In the genomic region with DNA sequence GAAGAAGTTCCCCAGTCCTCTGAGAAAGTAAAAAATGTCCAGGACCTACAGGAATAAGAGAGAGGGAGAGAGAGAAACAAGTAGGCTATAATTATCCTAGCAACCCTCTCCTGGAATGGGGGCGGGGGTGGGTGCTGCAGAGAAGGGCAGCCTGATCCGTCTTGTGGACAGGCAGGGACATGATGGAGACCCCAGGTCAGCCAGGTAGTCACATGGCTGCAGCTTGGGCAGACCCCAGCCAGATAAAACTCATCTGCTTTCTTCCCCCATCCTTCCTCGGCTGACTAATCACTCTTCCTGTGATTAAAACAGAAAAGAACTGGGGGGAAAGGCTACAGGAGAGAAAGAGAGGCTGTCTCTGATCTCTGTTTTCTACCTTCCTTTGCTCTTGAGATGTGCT, we compare ENCODE assay signal across 20 cellular contexts. TPM values are rescaled to one million over a fixed set of nuclear protein-coding genes. Genes with fewer than 3 reads are reported as not detected.
DNase-seq lines count a peak whose midpoint lies in the region; ATAC-seq, FAIRE-seq and TF ChIP-seq lines count a peak whose summit lies in the region.
"Had no signal": no experiment of that assay in that cellular context is flagged by ENCODE, and none has a peak within 500 bp of the region (broad histone marks: within the 10 kb centered on the region; RNA-seq: fewer than 3 reads in every experiment).

No MANE protein-coding gene starts in this region.

- H2BK12ac ChIP-seq in H9 (ENCODE audit: insufficient read length, low read depth, low read length): no peak overlapping the region
- no peak overlapping the region for H2BK12ac ChIP-seq in neuronal stem cell (ENCODE audit: low read length)

- no peak overlapping the region for H3K4ac ChIP-seq in H9 (ENCODE audit: low read depth, low read length)
- no peak overlapping the region for H3K4ac ChIP-seq in neuronal stem cell (ENCODE audit: low read length)

- no peak for TF ChIP-seq CTCF in H9 (conservative IDR thresholded peaks at IDR 0.05)

- no peaks in the 10 kb centered on the region for H4K20me1 ChIP-seq in H9 (ENCODE audit: control insufficient read depth, insufficient read depth, insufficient read length)

- H3K27ac Mint-ChIP-seq in H9 (peak overlapping the region in 2 of 3 experiments; percentile 94; a peak in 2 of 7 replicates), T-helper 17 cell (no peak overlapping the region)
- H3K27ac Mint-ChIP-seq: activated naive CD4-positive, alpha-beta T cell treated with anti-CD3 and anti-CD28 coated beads, Interleukin-2, amount 50 U/mL, for 24 hours; CD4-positive, CD25-positive, alpha-beta regulatory T cell; stimulated activated naive CD8-positive, alpha-beta T cell treated with anti-CD3 and anti-CD28 coated beads, Interleukin-15, Interleukin-2, amounts not matched to agents 100 ng/mL and 50 ng/mL, for 24 hours; T-helper 1 cell treated with Interleukin-12 subunit alpha and Interleukin-12 subunit beta and Interleukin-4 antibody, amounts not matched to agents 30 μg/mL and 1 μg/mL, for 36 hours had no signal

- H3K4me3 ChIP-seq in ectodermal cell (ENCODE audit: insufficient read depth, low read depth, low read length) (no peak overlapping the region), neuronal stem cell (ENCODE audit: low read length in 2 of 2) (no peak overlapping the region), small intestine (ENCODE audit: low read depth in 1 of 2, low read length in 2 of 2) (no peak overlapping the region)

- no peak for ATAC-seq in T-helper 17 cell
- ATAC-seq in GM21737 (IDR thresholded peaks at IDR 0.05; ENCODE audit: unreplicated experiment): no peak

- H2BK5ac ChIP-seq in H9 (ENCODE audit: insufficient read length, low read length): no peak overlapping the region
- peak overlapping the region; percentile 78 for H2BK5ac ChIP-seq in neuronal stem cell (ENCODE audit: low read length)

- no peak overlapping the region for H3K56ac ChIP-seq in H9 (ENCODE audit: insufficient read length, low read depth, low read length)

- H3K9me3 Mint-ChIP-seq in H9: peaks cover 0 to 3% of the 10 kb centered on the region in 2 experiments; a peak in 2 of 5 replicates
- H3K9me3 Mint-ChIP-seq: activated naive CD4-positive, alpha-beta T cell treated with anti-CD3 and anti-CD28 coated beads, Interleukin-2, amount 50 U/mL, for 24 hours; CD4-positive, CD25-positive, alpha-beta regulatory T cell; stimulated activated naive CD8-positive, alpha-beta T cell treated with anti-CD3 and anti-CD28 coated beads, Interleukin-15, Interleukin-2, amounts not matched to agents 100 ng/mL and 50 ng/mL, for 24 hours; T-helper 1 cell treated with Interleukin-12 subunit alpha and Interleukin-12 subunit beta and Interleukin-4 antibody, amounts not matched to agents 30 μg/mL and 1 μg/mL, for 36 hours had no signal

- no peak overlapping the region for H3K27ac ChIP-seq in H9 (ENCODE audit: insufficient read length, low read depth, low read length)
- peak overlapping the region; percentile 94 for H3K27ac ChIP-seq in ectodermal cell (ENCODE audit: insufficient read depth, low read depth, low read length, poor library complexity, severe bottlenecking)
- H3K27ac ChIP-seq in neuronal stem cell (replicated peaks; ENCODE audit: low read length): peak overlapping the region; percentile 98
- H3K27ac ChIP-seq in small intestine (ENCODE audit: low read depth in 1 of 2, low read length in 1 of 2): no peak overlapping the region

- H3K4me2 ChIP-seq in H9 (ENCODE audit: insufficient read depth, insufficient read length, low read length): no peak overlapping the region
- H3K4me2 ChIP-seq in neuronal stem cell (ENCODE audit: insufficient read depth, low read length, poor library complexity, severe bottlenecking): no peak overlapping the region

- H3K23ac ChIP-seq in H9 (ENCODE audit: insufficient read length, low read depth, low read length) (no peak overlapping the region), neuronal stem cell (ENCODE audit: low read depth, low read length, poor library complexity) (no peak overlapping the region)

- H3K79me1 ChIP-seq in H9 (ENCODE audit: insufficient read depth, low read depth, low read length, poor library complexity, severe bottlenecking): no peaks in the 10 kb centered on the region
- no peaks in the 10 kb centered on the region for H3K79me1 ChIP-seq in neuronal stem cell (ENCODE audit: low read depth, low read length)

- H3K14ac ChIP-seq in H9 (ENCODE audit: insufficient read depth, low read length) (no peak overlapping the region), neuronal stem cell (ENCODE audit: low read length) (no peak overlapping the region)

- no peaks in the 10 kb centered on the region for H3K9me3 ChIP-seq in H9 (ENCODE audit: control insufficient read depth, low read depth, low read length)
- no peaks in the 10 kb centered on the region for H3K9me3 ChIP-seq in ectodermal cell (ENCODE audit: control insufficient read depth, low read length)
- H3K9me3 ChIP-seq in neuronal stem cell (replicated peaks in 1 of 2; ENCODE audit: control insufficient read depth in 2 of 2, insufficient read depth in 1 of 2, low read depth in 1 of 2, low read length in 2 of 2): no peaks in the 10 kb centered on the region
- no peaks in the 10 kb centered on the region for H3K9me3 ChIP-seq in small intestine (ENCODE audit: control insufficient read depth, low read depth)
- H3K9me3 ChIP-seq in T-helper 17 cell (ENCODE audit: control insufficient read depth, low read length, poor library complexity, severe bottlenecking): no peaks in the 10 kb centered on the region

- FAIRE-seq in small intestine (lab: Jason Lieb, UNC): no peak
- FAIRE-seq: urothelium cell line had no signal

- H3K27me3 Mint-ChIP-seq in H9 (ENCODE audit: low read depth) (no peaks in the 10 kb centered on the region; the same call in 1 of the 2 replicates), T-helper 17 cell (peaks cover 43% of the 10 kb centered on the region)

- H3K79me2 ChIP-seq in H9 (ENCODE audit: insufficient read depth, low read length): no peaks in the 10 kb centered on the region

- H3K27me3 ChIP-seq in H9 (ENCODE audit: insufficient read depth, low read length) (no peaks in the 10 kb centered on the region), ectodermal cell (ENCODE audit: control insufficient read depth, insufficient read depth, low read length, poor library complexity, severe bottlenecking) (no peaks in the 10 kb centered on the region), neuronal stem cell (ENCODE audit: control insufficient read depth in 3 of 3, insufficient read depth in 3 of 3, low read depth in 1 of 3, low read length in 3 of 3) (no peaks in the 10 kb centered on the region), small intestine (ENCODE audit: control insufficient read depth in 2 of 2, insufficient read depth in 2 of 2, low read length in 2 of 2) (peaks cover 0 to 2% of the 10 kb centered on the region in 2 donors)

- WGBS in H9 (ENCODE audit: extremely low coverage, insufficient read length, low lambda C conversion rate): no CpG with 5 or more reads among the region's 3 CpGs
- WGBS in ectodermal cell, 2 experiments: 35 to 42% methylated on average over 3 of the region's 3 CpGs
- no CpG with 5 or more reads among the region's 3 CpGs for WGBS in neuronal stem cell (ENCODE audit: extremely low coverage in 2 of 2, insufficient read length in 2 of 2, insufficient replicate concordance in 1 of 2), 2 donors
- WGBS in small intestine, 3 donors: 53 to 60% (median 53%) methylated on average over 3 of the region's 3 CpGs

- H3K4me1 Mint-ChIP-seq in H9 (peaks cover 50 to 54% of the 10 kb centered on the region in 2 experiments), T-helper 17 cell (peaks cover 4% of the 10 kb centered on the region)
- H3K4me1 Mint-ChIP-seq: activated naive CD4-positive, alpha-beta T cell treated with anti-CD3 and anti-CD28 coated beads, Interleukin-2, amount 50 U/mL, for 24 hours; CD4-positive, CD25-positive, alpha-beta regulatory T cell had no signal

- H3K23me2 ChIP-seq in H9 (ENCODE audit: insufficient read length, low read depth, low read length, poor library complexity, severe bottlenecking): no peaks in the 10 kb centered on the region

- H3K18ac ChIP-seq in H9 (ENCODE audit: insufficient read length, low read depth, low read length): no peak overlapping the region
- peak overlapping the region; percentile 88 for H3K18ac ChIP-seq in neuronal stem cell (ENCODE audit: low read length)

- no peak overlapping the region for H2AK5ac ChIP-seq in H9 (ENCODE audit: insufficient read length, low read length)
- H2AK5ac ChIP-seq in neuronal stem cell (ENCODE audit: low read depth, low read length): peak overlapping the region; percentile 85

- H2BK120ac ChIP-seq in H9 (ENCODE audit: low read depth, low read length, poor library complexity, severe bottlenecking) (no peak overlapping the region), neuronal stem cell (ENCODE audit: low read depth, low read length) (peak overlapping the region; percentile 4)

- H3K36me3 ChIP-seq in ectodermal cell (ENCODE audit: control insufficient read depth, insufficient read depth, low read length) (no peaks in the 10 kb centered on the region), neuronal stem cell (replicated peaks in 1 of 2; ENCODE audit: control insufficient read depth in 2 of 2, insufficient read depth in 2 of 2, low read length in 2 of 2) (peaks cover 0 to 3% of the 10 kb centered on the region in 2 donors), small intestine (ENCODE audit: control insufficient read depth in 2 of 2, insufficient read depth in 2 of 2, low read length in 2 of 2) (no peaks in the 10 kb centered on the region)

- H4K5ac ChIP-seq in H9 (ENCODE audit: insufficient read length, low read depth, low read length): no peak overlapping the region

- H3K36me3 Mint-ChIP-seq in H9 (ENCODE audit: insufficient read depth in 1 of 3, low read depth in 3 of 3) (peaks cover 0 to 4% (median 0%) of the 10 kb centered on the region in 3 experiments; a peak in 2 of 7 replicates), T-helper 17 cell (ENCODE audit: low read depth) (peaks cover 6% of the 10 kb centered on the region)
- H3K36me3 Mint-ChIP-seq: activated naive CD4-positive, alpha-beta T cell treated with anti-CD3 and anti-CD28 coated beads, Interleukin-2, amount 50 U/mL, for 24 hours; CD4-positive, CD25-positive, alpha-beta regulatory T cell had no signal

- H4K8ac ChIP-seq in H9 (replicated peaks; ENCODE audit: insufficient read length, low read depth, low read length): no peak overlapping the region
- no peak overlapping the region for H4K8ac ChIP-seq in neuronal stem cell (ENCODE audit: low read depth, low read length)

- no peak overlapping the region; a peak in 1 of 5 replicates for H3K4me3 Mint-ChIP-seq in H9
- H3K4me3 Mint-ChIP-seq in T-helper 17 cell: no peak overlapping the region
- H3K4me3 Mint-ChIP-seq: activated naive CD4-positive, alpha-beta T cell treated with anti-CD3 and anti-CD28 coated beads, Interleukin-2, amount 50 U/mL, for 24 hours; CD4-positive, CD25-positive, alpha-beta regulatory T cell; stimulated activated naive CD8-positive, alpha-beta T cell treated with anti-CD3 and anti-CD28 coated beads, Interleukin-15, Interleukin-2, amounts not matched to agents 100 ng/mL and 50 ng/mL, for 24 hours; T-helper 1 cell treated with Interleukin-12 subunit alpha and Interleukin-12 subunit beta and Interleukin-4 antibody, amounts not matched to agents 30 μg/mL and 1 μg/mL, for 36 hours had no signal

- H4K91ac ChIP-seq in H9 (ENCODE audit: insufficient read length, low read depth, low read length) (no peak overlapping the region), neuronal stem cell (ENCODE audit: low read depth, low read length, poor library complexity) (no peak overlapping the region)

- H3T11ph ChIP-seq in H9 (ENCODE audit: low read length): no peak overlapping the region

- no peak overlapping the region for H2BK20ac ChIP-seq in H9 (ENCODE audit: low read depth, low read length, poor library complexity, severe bottlenecking)

- peaks cover 18% of the 10 kb centered on the region; the same call in 1 of the 2 replicates for H3K4me1 ChIP-seq in H9 (ENCODE audit: insufficient read depth, low read length)
- H3K4me1 ChIP-seq in ectodermal cell (ENCODE audit: control insufficient read depth, insufficient read depth, low read length): peaks cover 58% of the 10 kb centered on the region
- H3K4me1 ChIP-seq in neuronal stem cell (ENCODE audit: control insufficient read depth in 2 of 2, insufficient read depth in 1 of 2, low read depth in 1 of 2, low read length in 2 of 2): peaks cover 31 to 49% of the 10 kb centered on the region in 2 donors
- H3K4me1 ChIP-seq in small intestine (ENCODE audit: control insufficient read depth in 2 of 2, insufficient read depth in 1 of 2, low read depth in 1 of 2, low read length in 1 of 2): no peaks in the 10 kb centered on the region

- H3K9ac ChIP-seq in H9 (ENCODE audit: extremely low read depth, insufficient read length, low read length) (no peak overlapping the region), neuronal stem cell (ENCODE audit: low read depth, low read length, poor library complexity) (no peak overlapping the region)

- H2BK15ac ChIP-seq in H9 (ENCODE audit: low read depth, low read length) (no peak overlapping the region), neuronal stem cell (ENCODE audit: low read length) (no peak overlapping the region)

- H2AFZ ChIP-seq in H9 (ENCODE audit: low read length): no peak overlapping the region
- no peak overlapping the region for H2AFZ ChIP-seq in neuronal stem cell (ENCODE audit: low read length)

- DNase-seq in H9 (no peak), NCI-H146 treated with DMSO at 0.1 percent for 48 hours (lab: John Stamatoyannopoulos, UW; ENCODE audit: unreplicated experiment) (peak; percentile 15), neuronal stem cell (ENCODE audit: low spot score) (no peak), small intestine (no peak), T-helper 17 cell (no peak)
- DNase-seq: activated CD4-positive, CD25-positive, alpha-beta regulatory T cell treated with anti-CD3 and anti-CD28 coated beads, Interleukin-2, amount 50 U/mL, for 72 hours; CD4-positive, CD25-positive, alpha-beta regulatory T cell; DMS79 treated with DMSO at 0.1 percent for 48 hours; effector memory CD4-positive, alpha-beta T cell; HCEC 1CT; KG1; NCI-H1694 treated with DMSO at 0.1 percent for 48 hours had no signal

RNA-seq across cellular contexts. Expression of a gene that starts 32.6 kb away (rescaled TPM):
- total RNA-seq in H9 (2021): 0.68 and 0.77 TPM in 2 replicates
- 1.5 TPM for polyA plus RNA-seq in ectodermal cell (2013, experiment 1 of 4)
- polyA plus RNA-seq in ectodermal cell (2013, experiment 2 of 4): 0.69 TPM
- polyA plus RNA-seq in ectodermal cell (2013, experiment 3 of 4): 0.96 TPM
- polyA plus RNA-seq in ectodermal cell (2013, experiment 4 of 4): 2.1 TPM
- polyA plus RNA-seq in neuronal stem cell (2013, experiment 1 of 2): 1.5 TPM
- polyA plus RNA-seq in neuronal stem cell (2013, experiment 2 of 2): 2.3 TPM
- polyA plus RNA-seq in small intestine: 1 to 10 TPM in 2 of 3 donors, not detected in 1; 4.4 to 7.3 TPM
- 1 to 10 TPM in 1 of 2 donors, not detected in 1; 1.0 TPM for total RNA-seq in T-helper 17 cell
- polyA plus RNA-seq: neural cell had no signal

RNA-seq across cellular contexts. Expression of a gene that starts 34.1 kb away (rescaled TPM):
- 144 and 149 TPM in 2 replicates for total RNA-seq in H9 (2021)
- polyA plus RNA-seq in ectodermal cell (2013, experiment 1 of 4): 287 TPM
- 274 TPM for polyA plus RNA-seq in ectodermal cell (2013, experiment 2 of 4)
- polyA plus RNA-seq in ectodermal cell (2013, experiment 3 of 4): 213 TPM
- polyA plus RNA-seq in ectodermal cell (2013, experiment 4 of 4): 230 TPM
- 193 TPM for polyA plus RNA-seq in neuronal stem cell (2013, experiment 1 of 2)
- polyA plus RNA-seq in neuronal stem cell (2013, experiment 2 of 2): 185 TPM
- polyA plus RNA-seq in small intestine: 100 to 1,000 TPM; 169 to 721 (median 554) TPM
- total RNA-seq in T-helper 17 cell: 100 to 1,000 TPM; 228 to 231 TPM

RNA-seq across cellular contexts. Expression of a gene that starts 43.2 kb away (rescaled TPM):
- total RNA-seq in H9 (2021) (158 and 161 TPM in 2 replicates), T-helper 17 cell (10 to 100 TPM; 41.2 to 42.2 TPM)
- polyA plus RNA-seq in ectodermal cell (2013, experiment 1 of 4): 140 TPM
- polyA plus RNA-seq in ectodermal cell (2013, experiment 2 of 4): 152 TPM
- 101 TPM for polyA plus RNA-seq in ectodermal cell (2013, experiment 3 of 4)
- polyA plus RNA-seq in ectodermal cell (2013, experiment 4 of 4): 109 TPM
- polyA plus RNA-seq in neuronal stem cell (2013, experiment 1 of 2): 69.4 TPM
- polyA plus RNA-seq in neuronal stem cell (2013, experiment 2 of 2): 72.5 TPM
- polyA plus RNA-seq in small intestine: 100 to 1,000 TPM in 1 of 3 donors, 10 to 100 TPM in 2; 52.1 to 110 (median 70.4) TPM

RNA-seq across cellular contexts. Expression of a gene that starts 47.3 kb away (rescaled TPM):
- total RNA-seq in H9 (2021) (not detected in 2 replicates), T-helper 17 cell (not detected)
- not detected for polyA plus RNA-seq in ectodermal cell (2013, experiment 1 of 4)
- polyA plus RNA-seq in ectodermal cell (2013, experiment 2 of 4): 0.12 TPM
- not detected for polyA plus RNA-seq in ectodermal cell (2013, experiment 3 of 4)
- not detected for polyA plus RNA-seq in ectodermal cell (2013, experiment 4 of 4)
- polyA plus RNA-seq in neuronal stem cell (2013, experiment 1 of 2): 0.04 TPM
- not detected for polyA plus RNA-seq in neuronal stem cell (2013, experiment 2 of 2)
- polyA plus RNA-seq in small intestine: 100 to 1,000 TPM; 182 to 388 (median 371) TPM
- total RNA-seq: CD4-positive, CD25-positive, alpha-beta regulatory T cell; skeletal muscle tissue had no signal
- polyA plus RNA-seq: neural cell had no signal

Comparison
In these comparisons a context has a peak if more than half of its experiments do, and no peak if none do; other contexts are left out.
1. H3K27ac ChIP-seq: peak in ectodermal cell (single experiment) and neuronal stem cell (single experiment); none in H9 (single experiment) and small intestine (0 of 2).